Comparison of ENCODE assay signal across 28 cellular contexts in the genomic region with DNA sequence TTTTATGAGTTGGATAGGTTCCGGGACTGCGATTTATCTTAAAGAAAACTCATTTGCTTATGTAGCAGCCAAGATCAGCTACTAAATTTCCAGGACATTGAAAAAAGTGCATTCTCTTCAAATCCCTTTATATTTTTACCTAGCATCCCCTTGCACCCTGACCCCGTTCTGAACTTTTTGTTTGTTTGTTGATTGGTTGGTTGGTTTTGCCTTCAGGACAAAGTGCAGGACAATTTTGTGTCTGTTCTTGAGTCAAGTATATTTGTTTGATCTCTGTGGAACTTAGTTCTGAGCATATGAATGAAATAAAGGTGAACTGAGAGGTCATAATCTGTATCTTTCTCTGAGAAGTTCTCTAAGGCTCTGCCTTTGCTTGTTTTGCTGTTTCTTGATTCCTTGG.
"Had no signal": no experiment of that assay in that cellular context is flagged by ENCODE, and none has a peak within 500 bp of the region (broad histone marks: within the 10 kb centered on the region; RNA-seq: fewer than 3 reads in every experiment).

No MANE protein-coding gene starts in this region.

- ATAC-seq: esophagus mucosa, foreskin keratinocyte, gastrocnemius medialis, T-cell had no signal

- H3K27me3 ChIP-seq: ascending aorta, breast epithelium, cardiac muscle cell, colonic mucosa, dorsolateral prefrontal cortex, foreskin keratinocyte, gastrocnemius medialis had no signal

- H3K9me3 ChIP-seq: ascending aorta, breast epithelium, colonic mucosa, gastrocnemius medialis had no signal

- H3K4me1 ChIP-seq: ascending aorta, breast epithelium, colonic mucosa, foreskin keratinocyte, gastrocnemius medialis had no signal

- DNase-seq: activated CD4-positive, alpha-beta memory T cell treated with anti-CD3 and anti-CD28 coated beads for 36 hours; activated CD4-positive, alpha-beta T cell treated with anti-CD3 and anti-CD28 coated beads for 36 hours; activated CD4-positive, CD25-positive, alpha-beta regulatory T cell; activated CD4-positive, CD25-positive, alpha-beta regulatory T cell treated with anti-CD3 and anti-CD28 coated beads, Interleukin-2, amount 50 U/mL, for 72 hours; activated CD8-positive, alpha-beta memory T cell treated with anti-CD3 and anti-CD28 coated beads, Interleukin-2, amount 10 ng/mL, durations not matched to agents 7 days and 5 days; activated CD8-positive, alpha-beta memory T cell treated with anti-CD3 and anti-CD28 coated beads, Interleukin-2, amount 50 U/mL, for 4 hours; activated effector memory CD4-positive, alpha-beta T cell treated with anti-CD3 and anti-CD28 coated beads, Interleukin-2, amount 50 U/mL, for 16 hours; activated naive CD4-positive, alpha-beta T cell; activated naive CD4-positive, alpha-beta T cell treated with anti-CD3 and anti-CD28 coated beads, Interleukin-2, amount 10 ng/mL, durations not matched to agents 7 days and 5 days; activated naive CD8-positive, alpha-beta T cell treated with anti-CD3 and anti-CD28 coated beads, Interleukin-2, amount 10 ng/mL, durations not matched to agents 7 days and 5 days; activated T-cell treated with anti-CD3 and anti-CD28 coated beads, Interleukin-2, amount 50 U/mL, for 1 hour; activated T-cell treated with anti-CD3 and anti-CD28 coated beads, Interleukin-2, amount 50 U/mL, for 48 hours; central memory CD4-positive, alpha-beta T cell; cerebellar nuclear complex; colonic mucosa; dorsolateral prefrontal cortex; effector memory CD4-positive, alpha-beta T cell; endodermal cell; foreskin keratinocyte; gastrocnemius medialis; glutamatergic neuron; SW 1271; T1000 had no signal

- H3K36me3 ChIP-seq: ascending aorta, breast epithelium, cardiac muscle cell, colonic mucosa, gastrocnemius medialis had no signal

- H3K4me3 ChIP-seq: ascending aorta, breast epithelium, cardiac muscle cell, colonic mucosa, dorsolateral prefrontal cortex, gastrocnemius medialis had no signal

- H3K27ac ChIP-seq: ascending aorta, breast epithelium, cardiac muscle cell, colonic mucosa, dorsolateral prefrontal cortex, foreskin keratinocyte, gastrocnemius medialis had no signal
